ENCODE assay signal across 8 cellular contexts in the genomic region with DNA sequence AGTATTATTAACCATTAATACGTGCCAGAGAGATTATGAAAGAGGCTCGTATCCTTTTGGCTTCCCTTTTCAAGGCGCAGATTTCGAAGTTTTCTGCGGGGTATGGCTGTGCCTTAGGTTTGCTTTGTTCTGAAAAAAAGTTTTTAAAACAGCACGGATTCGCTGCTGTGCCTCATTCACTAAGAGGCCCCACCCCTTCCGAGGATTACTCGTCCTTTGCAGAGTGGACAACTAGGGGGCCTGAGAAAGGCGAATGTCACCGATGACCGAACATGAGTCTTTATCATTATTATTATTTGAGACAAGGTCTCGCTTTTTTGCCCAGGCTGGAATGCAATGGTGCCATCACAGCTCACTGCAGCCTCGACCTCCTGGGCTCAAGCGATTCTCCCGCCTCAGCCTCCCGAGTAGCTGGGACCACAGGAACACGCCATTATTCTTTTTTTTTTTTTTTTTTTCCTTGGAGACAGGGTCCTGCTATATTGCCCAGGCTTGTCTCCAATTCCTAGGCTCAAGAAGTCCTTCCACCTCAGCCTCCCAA. TPM values are rescaled to one million over a fixed set of nuclear protein-coding genes. Genes with fewer than 3 reads are reported as not detected.
DNase-seq lines count a peak whose midpoint lies in the region; ATAC-seq and TF ChIP-seq lines count a peak whose summit lies in the region.

No MANE protein-coding gene starts in this region.

- CTCF ChIA-PET in activated naive CD4-positive, alpha-beta T cell treated with anti-CD3 and anti-CD28 coated beads for 36 hours (lab: Charles Lee) = interaction anchor here (0.7 to 1.5 kb wide), 6 partner anchors 33 to 154 kb away, joined by 3 to 6 read pairs (median 4); no protein-coding TSS in a partner anchor

- DNase-seq in activated naive CD4-positive, alpha-beta T cell treated with anti-CD3 and anti-CD28 coated beads for 36 hours = peak; percentile 51
- DNase-seq in activated naive CD4-positive, alpha-beta T cell (lab: John Stamatoyannopoulos, UW) = no peak
- peak; percentile 35 for DNase-seq in NOMO-1 treated with dmso at 0.1 percent for 144 hours (lab: John Stamatoyannopoulos, UW; ENCODE audit: unreplicated experiment)
- peak; percentile 85 for DNase-seq in astrocyte of the spinal cord (ENCODE audit: low read depth, low spot score)
- DNase-seq in hepatocyte (ENCODE audit: low spot score) = peak; percentile 84
- DNase-seq in putamen (ENCODE audit: low spot score) = peak; percentile 50
- DNase-seq in NCI-H1694 (lab: John Stamatoyannopoulos, UW) = no peak

- H3K79me2 ChIP-seq in hepatocyte = peaks cover 46% of the 10 kb centered on the region

- in situ Hi-C loops in astrocyte of the spinal cord (cut with HindIII; ENCODE audit: low sequenced_read_pairs) = no loop called here

- peaks cover 10% of the 10 kb centered on the region for H3K4me1 ChIP-seq in hepatocyte (ENCODE audit: insufficient read depth)

- intact Hi-C loops in activated naive CD4-positive, alpha-beta T cell treated with anti-CD3 and anti-CD28 coated beads for 36 hours (cut with micrococcal nuclease) = loop anchor here (1.0 to 5.0 kb wide), 6 partner anchors 19 to 119 kb away; a partner anchor contains a TSS

- peak overlapping the region; percentile 96 for H3K27ac ChIP-seq in hepatocyte

- peak overlapping the region; percentile 80 for H3K4me3 Mint-ChIP-seq in activated naive CD4-positive, alpha-beta T cell treated with anti-CD3 and anti-CD28 coated beads for 36 hours

- ATAC-seq in HG02571 (IDR thresholded peaks at IDR 0.05; ENCODE audit: unreplicated experiment) = peak; percentile 20

- no peaks in the 10 kb centered on the region for H3K9me3 ChIP-seq in hepatocyte (ENCODE audit: low read depth)

- peak overlapping the region; percentile 89 for H3K27ac Mint-ChIP-seq in activated naive CD4-positive, alpha-beta T cell treated with anti-CD3 and anti-CD28 coated beads for 36 hours

- H3K4me2 ChIP-seq in hepatocyte = peak overlapping the region; percentile 82

- H2AFZ ChIP-seq in hepatocyte = peak overlapping the region; percentile 73

- peaks cover 8% of the 10 kb centered on the region for H3K36me3 ChIP-seq in hepatocyte (replicated peaks; ENCODE audit: insufficient read depth, low read depth)

- H3K4me1 Mint-ChIP-seq in activated naive CD4-positive, alpha-beta T cell treated with anti-CD3 and anti-CD28 coated beads for 36 hours (ENCODE audit: low read depth) = peaks cover 18% of the 10 kb centered on the region

- H3K36me3 Mint-ChIP-seq in activated naive CD4-positive, alpha-beta T cell treated with anti-CD3 and anti-CD28 coated beads for 36 hours (ENCODE audit: low read depth) = peaks cover 26% of the 10 kb centered on the region

- 7% methylated on average over 18 of the region's 18 CpGs for WGBS in hepatocyte (ENCODE audit: low lambda C conversion rate, missing lambda C conversion rate)

- peak; percentile 20 for TF ChIP-seq CTCF in astrocyte of the spinal cord (IDR thresholded peaks at IDR 0.05; ENCODE audit: low read depth, low read length)
- peak; percentile 8 for TF ChIP-seq CTCF in hepatocyte (IDR thresholded peaks at IDR 0.05; ENCODE audit: poor library complexity)

- H3K9me2 ChIP-seq in hepatocyte (replicated peaks; ENCODE audit: insufficient read depth) = no peaks in the 10 kb centered on the region

- no peaks in the 10 kb centered on the region for H3K27me3 Mint-ChIP-seq in activated naive CD4-positive, alpha-beta T cell treated with anti-CD3 and anti-CD28 coated beads for 36 hours (ENCODE audit: low read depth)

- H3K4me3 ChIP-seq in astrocyte of the spinal cord (ENCODE audit: low read depth, low read length) = peak overlapping the region; percentile 78
- peak overlapping the region; percentile 90 for H3K4me3 ChIP-seq in hepatocyte

- H3K27me3 ChIP-seq in hepatocyte = no peaks in the 10 kb centered on the region

- H4K20me1 ChIP-seq in hepatocyte (ENCODE audit: insufficient read depth, poor library complexity, severe bottlenecking) = peaks cover 3% of the 10 kb centered on the region

- H3K9me3 Mint-ChIP-seq in activated naive CD4-positive, alpha-beta T cell treated with anti-CD3 and anti-CD28 coated beads for 36 hours = no peaks in the 10 kb centered on the region

RNA-seq across cellular contexts. Expression of a gene that starts 0.7 kb away (rescaled TPM):
- 100 to 1,000 TPM; 220 to 222 TPM for total RNA-seq in activated naive CD4-positive, alpha-beta T cell treated with anti-CD3 and anti-CD28 coated beads for 36 hours
- total RNA-seq in hepatocyte = 97.3 and 134 TPM in 2 replicates
- 525 and 528 TPM in 2 replicates for polyA plus RNA-seq in hepatocyte

RNA-seq across cellular contexts. Expression of a gene that starts 31.4 kb away (rescaled TPM):
- total RNA-seq in activated naive CD4-positive, alpha-beta T cell treated with anti-CD3 and anti-CD28 coated beads for 36 hours = 10 to 100 TPM; 91.5 to 93.1 TPM
- 36.9 and 40.5 TPM in 2 replicates for total RNA-seq in hepatocyte
- 11.7 and 16.4 TPM in 2 replicates for polyA plus RNA-seq in hepatocyte

RNA-seq across cellular contexts. Expression of a gene that starts 36.3 kb away (rescaled TPM):
- 10 to 100 TPM; 18.3 to 18.7 TPM for total RNA-seq in activated naive CD4-positive, alpha-beta T cell treated with anti-CD3 and anti-CD28 coated beads for 36 hours
- 19.6 and 31.0 TPM in 2 replicates for total RNA-seq in hepatocyte
- 19.2 and 26.5 TPM in 2 replicates for polyA plus RNA-seq in hepatocyte

Comparison
In these comparisons a context has a peak if more than half of its experiments do, and no peak if none do; other contexts are left out.
1. DNase-seq: peak in activated naive CD4-positive, alpha-beta T cell treated with anti-CD3 and anti-CD28 coated beads for 36 hours (single experiment), NOMO-1 treated with dmso at 0.1 percent for 144 hours (single experiment), astrocyte of the spinal cord (single experiment), hepatocyte (single experiment) and putamen (single experiment); none in activated naive CD4-positive, alpha-beta T cell (0 of 4) and NCI-H1694 (single experiment).